In genomic region chr1:182293119-182293589, GRCh38 we compare ENCODE assay signal across 1 cellular context.
A peak's percentile ranks its signal among the peaks of the same experiment; 100 is the strongest.
TF ChIP-seq lines count a peak whose summit lies in the region.

No MANE protein-coding gene starts in this region.

TF ChIP-seq in HepG2, 621 proteins besides CTCF, POLR2A, EP300 and RAD21 (continued from another document and continues in another):
- no peak for TF ChIP-seq ATF6 (CRISPR knock-in tag; conservative IDR thresholded peaks at IDR 0.05)
- TF ChIP-seq RCOR2 (CRISPR knock-in tag; IDR thresholded peaks at IDR 0.05) = peak; percentile 73
- no peak for TF ChIP-seq ZFP62 (CRISPR knock-in tag; IDR thresholded peaks at IDR 0.05)
- no peak for TF ChIP-seq ZFY (CRISPR knock-in tag; IDR thresholded peaks at IDR 0.05)
- TF ChIP-seq ZIK1 (CRISPR knock-in tag; IDR thresholded peaks at IDR 0.05; ENCODE audit: borderline replicate concordance, low read depth) = no peak
- peak; percentile 39; the same call in 1 of the 2 replicates for TF ChIP-seq POGZ (CRISPR knock-in tag; IDR thresholded peaks at IDR 0.05)
- TF ChIP-seq MYNN (CRISPR knock-in tag; IDR thresholded peaks at IDR 0.05; ENCODE audit: low read depth) = no peak
- no peak for TF ChIP-seq EEA1 (CRISPR knock-in tag; IDR thresholded peaks at IDR 0.05; ENCODE audit: borderline replicate concordance)
- TF ChIP-seq JUND (CRISPR knock-in tag; IDR thresholded peaks at IDR 0.05) = no peak
- TF ChIP-seq ZNF275 (CRISPR knock-in tag; IDR thresholded peaks at IDR 0.05; ENCODE audit: borderline replicate concordance) = no peak
- TF ChIP-seq ADNP (CRISPR knock-in tag; IDR thresholded peaks at IDR 0.05) = no peak
- no peak for TF ChIP-seq HCFC1 (IDR thresholded peaks at IDR 0.05; ENCODE audit: low read depth, low read length)
- TF ChIP-seq ZNF747 (CRISPR knock-in tag; IDR thresholded peaks at IDR 0.05; ENCODE audit: borderline replicate concordance) = peak; percentile 55; the same call in 1 of the 2 replicates
- peak; percentile 65 for TF ChIP-seq ZMYM3 (CRISPR knock-in tag; IDR thresholded peaks at IDR 0.05)
- no peak for TF ChIP-seq ZMAT5 (CRISPR knock-in tag; IDR thresholded peaks at IDR 0.05; ENCODE audit: borderline replicate concordance, low read depth)
- no peak for TF ChIP-seq NFIB (CRISPR knock-in tag; IDR thresholded peaks at IDR 0.05; ENCODE audit: borderline replicate concordance)
- TF ChIP-seq ARID4A (CRISPR knock-in tag; IDR thresholded peaks at IDR 0.05; ENCODE audit: borderline replicate concordance) = peak; percentile 48; the same call in 1 of the 2 replicates
- no peak for TF ChIP-seq ZXDC (CRISPR knock-in tag; IDR thresholded peaks at IDR 0.05)
- TF ChIP-seq REST (IDR thresholded peaks at IDR 0.05; ENCODE audit: borderline replicate concordance in 1 of 2, low read depth in 1 of 2, low read length in 2 of 2) = no peak; a peak in 1 of 4 replicates
- TF ChIP-seq THAP7 (CRISPR knock-in tag; IDR thresholded peaks at IDR 0.05) = no peak
- TF ChIP-seq CREM (IDR thresholded peaks at IDR 0.05) = peak; percentile 60; the same call in 1 of the 2 replicates
- TF ChIP-seq CREM (CRISPR knock-in tag; IDR thresholded peaks at IDR 0.05) = no peak
- no peak for TF ChIP-seq CENPX (CRISPR knock-in tag; IDR thresholded peaks at IDR 0.05)
- TF ChIP-seq SRF (IDR thresholded peaks at IDR 0.05; ENCODE audit: low read depth, low read length) = no peak
- no peak; the same call in 1 of the 2 replicates for TF ChIP-seq BORCS8-MEF2B (CRISPR knock-in tag; IDR thresholded peaks at IDR 0.05)
- no peak for TF ChIP-seq MXI1 (IDR thresholded peaks at IDR 0.05; ENCODE audit: borderline replicate concordance, low read depth, low read length)
- TF ChIP-seq KDM2A (CRISPR knock-in tag; IDR thresholded peaks at IDR 0.05; ENCODE audit: borderline replicate concordance, low read depth) = no peak; the same call in 1 of the 2 replicates
- no peak for TF ChIP-seq ZNF256 (CRISPR knock-in tag; conservative IDR thresholded peaks at IDR 0.05)
- peak; percentile 81; the same call in 1 of the 2 replicates for TF ChIP-seq DRAP1 (CRISPR knock-in tag; IDR thresholded peaks at IDR 0.05)
- no peak for TF ChIP-seq FOXP1 (IDR thresholded peaks at IDR 0.05)
- peak; percentile 56 for TF ChIP-seq FOXP1 (CRISPR knock-in tag; IDR thresholded peaks at IDR 0.05)
- peak; percentile 55 for TF ChIP-seq TBX2 (CRISPR knock-in tag; IDR thresholded peaks at IDR 0.05; ENCODE audit: borderline replicate concordance)
- TF ChIP-seq FOXC1 (CRISPR knock-in tag; IDR thresholded peaks at IDR 0.05; ENCODE audit: borderline replicate concordance) = no peak
- TF ChIP-seq ZNF124 (CRISPR knock-in tag; IDR thresholded peaks at IDR 0.05) = no peak
- no peak for TF ChIP-seq ZNF354B (CRISPR knock-in tag; IDR thresholded peaks at IDR 0.05)
- TF ChIP-seq ZSCAN25 (CRISPR knock-in tag; IDR thresholded peaks at IDR 0.05) = no peak
- TF ChIP-seq JDP2 (CRISPR knock-in tag; IDR thresholded peaks at IDR 0.05; ENCODE audit: borderline replicate concordance) = no peak
- no peak for TF ChIP-seq KAT2B (IDR thresholded peaks at IDR 0.05; ENCODE audit: borderline replicate concordance, low read depth, low read length)
- peak; percentile 65; the same call in 1 of the 2 replicates for TF ChIP-seq KDM6A (CRISPR knock-in tag; IDR thresholded peaks at IDR 0.05; ENCODE audit: low read depth)
- no peak for TF ChIP-seq HOXA9 (CRISPR knock-in tag; IDR thresholded peaks at IDR 0.05; ENCODE audit: borderline replicate concordance)
- no peak for TF ChIP-seq NFKB2 (CRISPR knock-in tag; IDR thresholded peaks at IDR 0.05; ENCODE audit: borderline replicate concordance)
- 0 out of 2 replicates have a peak, but pooled peaks have one; percentile 57 for TF ChIP-seq ZNF431 (CRISPR knock-in tag; IDR thresholded peaks at IDR 0.05; ENCODE audit: borderline replicate concordance, low read depth)
- no peak for TF ChIP-seq ZNF232 (CRISPR knock-in tag; IDR thresholded peaks at IDR 0.05; ENCODE audit: borderline replicate concordance)
- TF ChIP-seq KDM4B (CRISPR knock-in tag; IDR thresholded peaks at IDR 0.05) = peak; percentile 72; the same call in 1 of the 2 replicates
- no peak for TF ChIP-seq SOX6 (IDR thresholded peaks at IDR 0.05)
- TF ChIP-seq SOX6 (CRISPR knock-in tag; IDR thresholded peaks at IDR 0.05) = peak; percentile 94
- TF ChIP-seq NFATC3 (CRISPR knock-in tag; IDR thresholded peaks at IDR 0.05) = no peak
- TF ChIP-seq ZNF552 (CRISPR knock-in tag; IDR thresholded peaks at IDR 0.05; ENCODE audit: borderline replicate concordance) = no peak
- no peak for TF ChIP-seq LRRFIP1 (CRISPR knock-in tag; conservative IDR thresholded peaks at IDR 0.05)
- no peak for TF ChIP-seq ZMYM2 (CRISPR knock-in tag; IDR thresholded peaks at IDR 0.05)
